ENCODE assay signal across 12 cellular contexts in the genomic region with DNA sequence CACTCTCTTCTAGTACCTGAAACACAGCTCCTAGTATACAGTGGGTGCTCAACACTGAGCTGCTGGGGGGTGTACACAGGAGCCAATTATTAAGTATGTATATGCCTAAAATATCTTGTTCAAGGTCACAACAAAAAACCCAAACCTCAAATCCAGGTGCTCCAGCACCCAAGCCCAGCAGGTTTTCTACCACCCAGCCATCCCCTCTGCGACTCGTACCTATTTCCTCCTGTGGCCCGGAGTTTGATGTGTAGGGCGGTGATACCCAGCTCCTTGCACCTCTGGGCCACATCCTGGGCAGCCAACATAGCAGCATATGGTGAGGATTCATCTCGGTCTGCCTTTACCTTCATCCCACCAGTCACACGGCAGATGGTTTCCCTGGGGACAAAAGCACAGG. TPM values are rescaled to one million over a fixed set of nuclear protein-coding genes. Genes with fewer than 3 reads are reported as not detected.
DNase-seq lines count a peak whose midpoint lies in the region; ATAC-seq and TF ChIP-seq lines count a peak whose summit lies in the region.
"Had no signal": no experiment of that assay in that cellular context is flagged by ENCODE, and none has a peak within 500 bp of the region (broad histone marks: within the 10 kb centered on the region; RNA-seq: fewer than 3 reads in every experiment).

No MANE protein-coding gene starts in this region.

- peaks cover 36 to 60% of the 10 kb centered on the region in 2 experiments for H3K36me3 ChIP-seq in HCT116 (ENCODE audit: control insufficient read depth in 1 of 2, insufficient read depth in 2 of 2, low read length in 2 of 2)
- H3K36me3 ChIP-seq in mesendoderm (ENCODE audit: control insufficient read depth, insufficient read depth, low read length) = peaks cover 30% of the 10 kb centered on the region
- peaks cover 24% of the 10 kb centered on the region for H3K36me3 ChIP-seq in colonic mucosa

- intact Hi-C loops in HCT116 (cut with micrococcal nuclease) = no loop called here
- intact Hi-C loops in Right ventricle myocardium inferior (cut with DNase I) = no loop called here
- intact Hi-C loops in colonic mucosa (cut with DNase I) = no loop called here

- no peak overlapping the region for H2BK120ac ChIP-seq in mesendoderm (ENCODE audit: low read depth, low read length)

- H3K9me3 Mint-ChIP-seq in activated T-helper 17 cell treated with anti-CD3 and anti-CD28 coated beads, Interleukin-2, amount 50 U/mL, for 72 hours = no peaks in the 10 kb centered on the region

- H3K36me3 Mint-ChIP-seq in activated T-helper 17 cell treated with anti-CD3 and anti-CD28 coated beads, Interleukin-2, amount 50 U/mL, for 72 hours (ENCODE audit: low read depth) = peaks cover 77% of the 10 kb centered on the region

- H3K79me2 ChIP-seq in HCT116 (ENCODE audit: insufficient read depth, low read length) (peaks cover 51% of the 10 kb centered on the region), mesendoderm (ENCODE audit: control insufficient read depth, insufficient read depth, low read length) (peaks cover 38% of the 10 kb centered on the region)

- H3K4me1 Mint-ChIP-seq in activated T-helper 17 cell treated with anti-CD3 and anti-CD28 coated beads, Interleukin-2, amount 50 U/mL, for 72 hours = peaks cover 30% of the 10 kb centered on the region

- H3K4ac ChIP-seq in mesendoderm (ENCODE audit: low read depth, low read length) = no peak overlapping the region

- H3K27ac Mint-ChIP-seq in activated T-helper 17 cell treated with anti-CD3 and anti-CD28 coated beads, Interleukin-2, amount 50 U/mL, for 72 hours = peak overlapping the region; percentile 40

- TF ChIP-seq CTCF in HCT116 (IDR thresholded peaks at IDR 0.05 in 2 of 3, conservative IDR thresholded peaks at IDR 0.05 in 1 of 3; ENCODE audit: borderline replicate concordance in 1 of 3, insufficient read depth in 1 of 3, low read depth in 2 of 3, low read length in 2 of 3) = no peak
- no peak for TF ChIP-seq CTCF in colonic mucosa (IDR thresholded peaks at IDR 0.05)

- H3K9ac ChIP-seq in HCT116 (ENCODE audit: low read length) = 0 out of 2 replicates have a peak overlapping the region, but pooled peaks have one; percentile 97
- peak overlapping the region; percentile 53 for H3K9ac ChIP-seq in mesendoderm (ENCODE audit: low read length)
- no peak overlapping the region for H3K9ac ChIP-seq in colonic mucosa (ENCODE audit: low read depth in 2 of 2, low read length in 2 of 2)

- no peaks in the 10 kb centered on the region for H3K27me3 Mint-ChIP-seq in activated T-helper 17 cell treated with anti-CD3 and anti-CD28 coated beads, Interleukin-2, amount 50 U/mL, for 72 hours

- H2AFZ ChIP-seq in HCT116 (ENCODE audit: low read depth, low read length, poor library complexity, severe bottlenecking) = no peak overlapping the region

- no peak for TF ChIP-seq RAD21 in HCT116 (IDR thresholded peaks at IDR 0.05; ENCODE audit: low read depth)

- ATAC-seq in HCT116 (no peak), Right ventricle myocardium inferior (no peak)
- no peak for ATAC-seq in activated T-helper 17 cell treated with anti-CD3 and anti-CD28 coated beads, Interleukin-2, amount 50 U/mL, for 72 hours (replicated peaks)

- POLR2A ChIA-PET in HCT116 (lab: Charles Lee) = no interaction called here

- no peaks in the 10 kb centered on the region for H3K9me2 ChIP-seq in HCT116 (ENCODE audit: insufficient read depth)

- no peak overlapping the region for H3K4me2 ChIP-seq in HCT116 (ENCODE audit: low read length)
- no peak overlapping the region for H3K4me2 ChIP-seq in mesendoderm (ENCODE audit: low read length)

- H3K27ac ChIP-seq in HCT116 (ENCODE audit: low read depth, low read length) (no peak overlapping the region), mesendoderm (ENCODE audit: low read depth, low read length) (no peak overlapping the region), colonic mucosa (no peak overlapping the region)
- H3K27ac ChIP-seq: left ventricle myocardium inferior had no signal

- no CpG with 5 or more reads among the region's 6 CpGs for WGBS in mesendoderm (ENCODE audit: extremely low coverage, insufficient coverage, low lambda C conversion rate)

- peaks cover 26% of the 10 kb centered on the region for H3K79me1 ChIP-seq in mesendoderm (ENCODE audit: low read length)

- peaks cover 3 to 34% of the 10 kb centered on the region in 2 experiments; a peak in 3 of 4 replicates for H3K4me1 ChIP-seq in HCT116 (ENCODE audit: control insufficient read depth in 1 of 2, insufficient read depth in 2 of 2, low read length in 2 of 2)
- peaks cover 7% of the 10 kb centered on the region for H3K4me1 ChIP-seq in mesendoderm (ENCODE audit: control insufficient read depth, low read depth, low read length)
- H3K4me1 ChIP-seq in colonic mucosa = peaks cover 9% of the 10 kb centered on the region

- CTCF ChIA-PET in HCT116 (lab: Charles Lee) = no interaction called here

- no peak overlapping the region for H4K8ac ChIP-seq in mesendoderm (ENCODE audit: low read depth, low read length)

- H3K56ac ChIP-seq in mesendoderm (ENCODE audit: low read length) = peak overlapping the region; percentile 39

- H3K23ac ChIP-seq in mesendoderm (ENCODE audit: low read length) = no peak overlapping the region

- H2BK5ac ChIP-seq in mesendoderm (ENCODE audit: low read length) = no peak overlapping the region

- no peak overlapping the region for H2BK15ac ChIP-seq in mesendoderm (replicated peaks; ENCODE audit: low read depth)

- no peak overlapping the region for H3K18ac ChIP-seq in mesendoderm (ENCODE audit: low read length)

- no TSS peak for BruUV-seq in HCT116 (replicated peaks; lab: Mats Ljungman, UMichigan)

- H4K5ac ChIP-seq in mesendoderm (ENCODE audit: low read length) = no peak overlapping the region

- RAD21 ChIA-PET in HCT116 (lab: Charles Lee; ENCODE audit: low non-redundant PET in 1 of 2, low total read pairs in 2 of 2, uncharacterized antibody in 2 of 2, unreplicated experiment in 2 of 2) = no interaction called here

- H3K4me3 ChIP-seq in HCT116 (replicated peaks in 1 of 2; ENCODE audit: low read depth in 1 of 2, low read length in 2 of 2) (no peak overlapping the region), mesendoderm (ENCODE audit: low read length) (no peak overlapping the region), colonic mucosa (no peak overlapping the region)
- H3K4me3 ChIP-seq: left ventricle myocardium inferior had no signal

- H3K9me3 ChIP-seq in HCT116 (ENCODE audit: control insufficient read depth in 1 of 2, insufficient read depth in 1 of 2, low read depth in 1 of 2, low read length in 2 of 2) = no peaks in the 10 kb centered on the region
- no peaks in the 10 kb centered on the region for H3K9me3 ChIP-seq in colonic mucosa
- H3K9me3 ChIP-seq: left ventricle myocardium inferior had no signal

- DNase-seq in NCI-H524 (lab: John Stamatoyannopoulos, UW) (peak; percentile 26 to 75), NCI-H524 treated with DMSO at 0.1 percent for 48 hours (lab: John Stamatoyannopoulos, UW) (no peak), HCT116 (ENCODE audit: low read depth, low spot score) (no peak), mesendoderm (no peak), SW480 (ENCODE audit: low spot score) (no peak), Right ventricle myocardium inferior (ENCODE audit: missing footprints) (no peak), colonic mucosa (no peak)
- DNase-seq: DMS53, left ventricle myocardium inferior, MM.1S, NCI-H2171 treated with DMSO at 0.1 percent for 48 hours had no signal

- H4K20me1 ChIP-seq in HCT116 (ENCODE audit: insufficient read depth) = peaks cover 26% of the 10 kb centered on the region; the same call in 1 of the 2 replicates

- peak overlapping the region; percentile 95 for H3K4me3 Mint-ChIP-seq in activated T-helper 17 cell treated with anti-CD3 and anti-CD28 coated beads, Interleukin-2, amount 50 U/mL, for 72 hours

- no peak for TF ChIP-seq POLR2A in HCT116 (IDR thresholded peaks at IDR 0.05; ENCODE audit: borderline replicate concordance, extremely low read depth, insufficient read depth, insufficient read length)

- no peaks in the 10 kb centered on the region for H3K27me3 ChIP-seq in HCT116 (ENCODE audit: insufficient read depth, low read length)
- H3K27me3 ChIP-seq in mesendoderm (ENCODE audit: insufficient read depth, low read length, poor library complexity) = no peaks in the 10 kb centered on the region
- no peaks in the 10 kb centered on the region for H3K27me3 ChIP-seq in colonic mucosa

- no peak overlapping the region for H2AK5ac ChIP-seq in mesendoderm (ENCODE audit: low read length)

TF ChIP-seq in HCT116, 20 proteins besides CTCF, POLR2A, EP300 and RAD21 (continues in another document):
- TF ChIP-seq FOSL1 (IDR thresholded peaks at IDR 0.05; ENCODE audit: low read depth) (no peak), ELF1 (IDR thresholded peaks at IDR 0.05; ENCODE audit: borderline replicate concordance, low read depth) (no peak), ZFX (IDR thresholded peaks at IDR 0.05) (no peak)

RNA-seq across cellular contexts. Expression of a gene that starts 3.0 kb away (rescaled TPM):
- 2,557 TPM for total RNA-seq in HCT116 (2021; ENCODE audit: unreplicated experiment)
- 4,169 and 4,510 TPM in 2 replicates for polyA plus RNA-seq in HCT116 (2012)
- 1,000 to 10,000 TPM; 2,772 to 2,939 TPM for total RNA-seq in activated T-helper 17 cell treated with anti-CD3 and anti-CD28 coated beads, Interleukin-2, amount 50 U/mL, for 72 hours
- 4,258 TPM for polyA plus RNA-seq in mesendoderm (2013, experiment 1 of 2)
- polyA plus RNA-seq in mesendoderm (2013, experiment 2 of 2) = 4,342 TPM
- 1,267 TPM for total RNA-seq in Right ventricle myocardium inferior
- 1,000 to 10,000 TPM; 1,643 to 1,700 TPM for total RNA-seq in colonic mucosa

RNA-seq across cellular contexts. Expression of a gene that starts 33.9 kb away (rescaled TPM):
- total RNA-seq in HCT116 (2021; ENCODE audit: unreplicated experiment) (8.9 TPM), Right ventricle myocardium inferior (327 TPM), colonic mucosa (100 to 1,000 TPM; 200 to 485 TPM)
- polyA plus RNA-seq in HCT116 (2012) = 0.36 and 0.50 TPM in 2 replicates
- 100 to 1,000 TPM; 265 to 629 TPM for total RNA-seq in activated T-helper 17 cell treated with anti-CD3 and anti-CD28 coated beads, Interleukin-2, amount 50 U/mL, for 72 hours
- polyA plus RNA-seq in mesendoderm (2013, experiment 1 of 2) = 61.0 TPM
- polyA plus RNA-seq in mesendoderm (2013, experiment 2 of 2) = 63.7 TPM

Comparison
In these comparisons a context has a peak if more than half of its experiments do, and no peak if none do; other contexts are left out.
1. DNase-seq: peak in NCI-H524 (2 of 2); none in NCI-H524 treated with DMSO at 0.1 percent for 48 hours (single experiment), HCT116 (single experiment), mesendoderm (single experiment), SW480 (single experiment), Right ventricle myocardium inferior (single experiment) and colonic mucosa (single experiment).
2. H3K9ac ChIP-seq: peak in HCT116 (single experiment) and mesendoderm (single experiment); none in colonic mucosa (0 of 2).
3. RNA of a gene that starts 33.9 kb away (total RNA-seq): 265 to 629 TPM in activated T-helper 17 cell treated with anti-CD3 and anti-CD28 coated beads, Interleukin-2, amount 50 U/mL, for 72 hours, 200 to 485 TPM in colonic mucosa and 327 TPM in Right ventricle myocardium inferior (single experiment); 8.9 TPM in HCT116 (single experiment); every median in the first group is over 10 times any median in the second.